ENCODE assay signal across 20 cellular contexts in genomic region chrX:152450076-152450475, GRCh38. TPM values are rescaled to one million over a fixed set of nuclear protein-coding genes. Genes with fewer than 3 reads are reported as not detected.
DNase-seq lines count a peak whose midpoint lies in the region; ATAC-seq lines count a peak whose summit lies in the region.
"Had no signal": no experiment of that assay in that cellular context is flagged by ENCODE, and none has a peak within 500 bp of the region (broad histone marks: within the 10 kb centered on the region; RNA-seq: fewer than 3 reads in every experiment).

No MANE protein-coding gene starts in this region.

- H3K36me3 ChIP-seq in ectodermal cell (ENCODE audit: control insufficient read depth, insufficient read depth, low read length) (no peaks in the 10 kb centered on the region), mesendoderm (ENCODE audit: control insufficient read depth, insufficient read depth, low read length) (no peaks in the 10 kb centered on the region)
- H3K36me3 ChIP-seq in CD4-positive, alpha-beta memory T cell (ENCODE audit: insufficient read depth, low read length) = no peaks in the 10 kb centered on the region

- no peak overlapping the region for H4K8ac ChIP-seq in mesendoderm (ENCODE audit: low read depth, low read length)

- POLR2A ChIA-PET in CD4-positive, alpha-beta memory T cell (lab: Charles Lee; ENCODE audit: partially characterized antibody) = no interaction called here

- CTCF ChIA-PET in CD4-positive, alpha-beta memory T cell (lab: Charles Lee; ENCODE audit: partially characterized antibody) = no interaction called here

- no peak overlapping the region for H4K5ac ChIP-seq in mesendoderm (ENCODE audit: low read length)

- no peaks in the 10 kb centered on the region for H3K9me3 ChIP-seq in ectodermal cell (ENCODE audit: control insufficient read depth, low read length)
- H3K9me3 ChIP-seq in CD4-positive, alpha-beta memory T cell (ENCODE audit: control insufficient read depth in 1 of 2, low read length in 2 of 2) = no peaks in the 10 kb centered on the region

- no peak overlapping the region for H2BK5ac ChIP-seq in mesendoderm (ENCODE audit: low read length)

- WGBS in ectodermal cell, 2 experiments = 18 to 31% methylated on average over 4 of the region's 4 CpGs
- WGBS in mesendoderm (ENCODE audit: extremely low coverage, insufficient coverage, low lambda C conversion rate) = no CpG with 5 or more reads among the region's 4 CpGs

- DNase-seq in NCI-H2227 (lab: John Stamatoyannopoulos, UW; ENCODE audit: unreplicated experiment) (peak; percentile 2), NCI-H2227 treated with DMSO at 0.1 percent for 48 hours (lab: John Stamatoyannopoulos, UW) (no peak), mesendoderm (peak; percentile 15), HPDE6-E6E7 (ENCODE audit: extremely low spot score) (no peak)
- no peak for DNase-seq in CD4-positive, alpha-beta memory T cell
- DNase-seq: CD8-positive, alpha-beta T cell; DND-41; GM23248; Kasumi-1; NCI-H187 treated with DMSO at 0.1 percent for 48 hours; NCI-H446 treated with DMSO at 0.1 percent for 48 hours; NK-92 treated with Interleukin-12 subunit alpha and Interleukin-12 subunit beta, amount 100 ng/mL, for 24 hours; RPMI8226 had no signal

- intact Hi-C loops in CD4-positive, alpha-beta memory T cell (cut with micrococcal nuclease) = no loop called here

- H3K4me1 Mint-ChIP-seq in CD4-positive, alpha-beta memory T cell = no peaks in the 10 kb centered on the region
- H3K4me1 Mint-ChIP-seq: IgD-negative memory B cell had no signal

- H3K27me3 ChIP-seq in ectodermal cell (ENCODE audit: control insufficient read depth, insufficient read depth, low read length, poor library complexity, severe bottlenecking) (no peaks in the 10 kb centered on the region), mesendoderm (ENCODE audit: insufficient read depth, low read length, poor library complexity) (no peaks in the 10 kb centered on the region)
- H3K27me3 ChIP-seq in CD4-positive, alpha-beta memory T cell (ENCODE audit: insufficient read depth, low read length) = no peaks in the 10 kb centered on the region

- no peak overlapping the region for H3K56ac ChIP-seq in mesendoderm (ENCODE audit: low read length)

- H3K27ac ChIP-seq in ectodermal cell (ENCODE audit: insufficient read depth, low read depth, low read length, poor library complexity, severe bottlenecking) (no peak overlapping the region), mesendoderm (ENCODE audit: low read depth, low read length) (no peak overlapping the region)
- H3K27ac ChIP-seq in CD4-positive, alpha-beta memory T cell (ENCODE audit: low read depth, low read length) = no peak overlapping the region
- H3K27ac ChIP-seq: 22Rv1, GM23248 had no signal

- H2AK5ac ChIP-seq in mesendoderm (ENCODE audit: low read length) = no peak overlapping the region

- peaks cover 0 to 4% (median 0%) of the 10 kb centered on the region in 8 donors for H3K9me3 Mint-ChIP-seq in CD4-positive, alpha-beta memory T cell
- H3K9me3 Mint-ChIP-seq: CD8-positive, alpha-beta T cell had no signal

- H3K79me2 ChIP-seq in mesendoderm (ENCODE audit: control insufficient read depth, insufficient read depth, low read length) = no peaks in the 10 kb centered on the region

- H3K79me1 ChIP-seq in mesendoderm (ENCODE audit: low read length) = no peaks in the 10 kb centered on the region

- no peak overlapping the region for H2BK120ac ChIP-seq in mesendoderm (ENCODE audit: low read depth, low read length)

- ATAC-seq in GM18498 (IDR thresholded peaks at IDR 0.05; ENCODE audit: unreplicated experiment) (no peak), GM18511 (IDR thresholded peaks at IDR 0.05; ENCODE audit: unreplicated experiment) (no peak)
- ATAC-seq: CD8-positive, alpha-beta T cell had no signal

- no peak overlapping the region for H2BK15ac ChIP-seq in mesendoderm (replicated peaks; ENCODE audit: low read depth)

- H3K4me1 ChIP-seq in ectodermal cell (ENCODE audit: control insufficient read depth, insufficient read depth, low read length) (peaks cover 4% of the 10 kb centered on the region), mesendoderm (ENCODE audit: control insufficient read depth, low read depth, low read length) (no peaks in the 10 kb centered on the region)
- H3K4me1 ChIP-seq in CD4-positive, alpha-beta memory T cell (ENCODE audit: insufficient read depth, low read length) = no peaks in the 10 kb centered on the region

- peaks cover 0 to 2% of the 10 kb centered on the region in 2 donors for H3K27me3 Mint-ChIP-seq in CD4-positive, alpha-beta memory T cell
- H3K27me3 Mint-ChIP-seq: IgD-negative memory B cell had no signal

- no peak overlapping the region for H3K4me2 ChIP-seq in mesendoderm (ENCODE audit: low read length)

- no peak overlapping the region for H3K4ac ChIP-seq in mesendoderm (ENCODE audit: low read depth, low read length)

- H3K27ac Mint-ChIP-seq in CD4-positive, alpha-beta memory T cell = no peak overlapping the region
- H3K27ac Mint-ChIP-seq: CD8-positive, alpha-beta T cell; IgD-negative memory B cell had no signal

- no peak overlapping the region for H3K23ac ChIP-seq in mesendoderm (ENCODE audit: low read length)

- H3K36me3 Mint-ChIP-seq in CD4-positive, alpha-beta memory T cell = no peaks in the 10 kb centered on the region
- H3K36me3 Mint-ChIP-seq: CD8-positive, alpha-beta T cell; IgD-negative memory B cell had no signal

- H3K9ac ChIP-seq in mesendoderm (ENCODE audit: low read length) = no peak overlapping the region
- H3K9ac ChIP-seq: GM23248 had no signal

- H3K18ac ChIP-seq in mesendoderm (ENCODE audit: low read length) = no peak overlapping the region

- no peak overlapping the region for H3K4me3 Mint-ChIP-seq in CD4-positive, alpha-beta memory T cell
- H3K4me3 Mint-ChIP-seq: CD8-positive, alpha-beta T cell; IgD-negative memory B cell had no signal

- H3K4me3 ChIP-seq in ectodermal cell (ENCODE audit: insufficient read depth, low read depth, low read length) (peak overlapping the region; percentile 31), mesendoderm (ENCODE audit: low read length) (no peak overlapping the region)
- H3K4me3 ChIP-seq in CD4-positive, alpha-beta memory T cell (ENCODE audit: low read length in 2 of 2) = no peak overlapping the region
- H3K4me3 ChIP-seq: GM23248 had no signal

RNA-seq across cellular contexts. Expression of gene GABRA3, which starts 1.0 kb away (rescaled TPM):
- 4.4 TPM for polyA plus RNA-seq in ectodermal cell (2013, experiment 1 of 4)
- 5.1 TPM for polyA plus RNA-seq in ectodermal cell (2013, experiment 2 of 4)
- 5.2 TPM for polyA plus RNA-seq in ectodermal cell (2013, experiment 3 of 4)
- polyA plus RNA-seq in ectodermal cell (2013, experiment 4 of 4) = 4.8 TPM
- polyA plus RNA-seq in mesendoderm (2013, experiment 1 of 2) = 4.3 TPM
- polyA plus RNA-seq in mesendoderm (2013, experiment 2 of 2) = 3.9 TPM
- not detected for total RNA-seq in CD4-positive, alpha-beta memory T cell
- polyA plus RNA-seq in CD4-positive, alpha-beta memory T cell = not detected
- total RNA-seq: CD8-positive, alpha-beta T cell; GM23248 had no signal
- polyA plus RNA-seq: AG04450, BJ, GM23248, IgD-negative memory B cell had no signal

Comparison
In these comparisons a context has a peak if more than half of its experiments do, and no peak if none do; other contexts are left out.
1. DNase-seq: peak in NCI-H2227 (single experiment) and mesendoderm (single experiment); none in NCI-H2227 treated with DMSO at 0.1 percent for 48 hours (single experiment), CD4-positive, alpha-beta memory T cell (0 of 5) and HPDE6-E6E7 (single experiment).